Comparison of ENCODE assay signal across 1 cellular context in the genomic region with DNA sequence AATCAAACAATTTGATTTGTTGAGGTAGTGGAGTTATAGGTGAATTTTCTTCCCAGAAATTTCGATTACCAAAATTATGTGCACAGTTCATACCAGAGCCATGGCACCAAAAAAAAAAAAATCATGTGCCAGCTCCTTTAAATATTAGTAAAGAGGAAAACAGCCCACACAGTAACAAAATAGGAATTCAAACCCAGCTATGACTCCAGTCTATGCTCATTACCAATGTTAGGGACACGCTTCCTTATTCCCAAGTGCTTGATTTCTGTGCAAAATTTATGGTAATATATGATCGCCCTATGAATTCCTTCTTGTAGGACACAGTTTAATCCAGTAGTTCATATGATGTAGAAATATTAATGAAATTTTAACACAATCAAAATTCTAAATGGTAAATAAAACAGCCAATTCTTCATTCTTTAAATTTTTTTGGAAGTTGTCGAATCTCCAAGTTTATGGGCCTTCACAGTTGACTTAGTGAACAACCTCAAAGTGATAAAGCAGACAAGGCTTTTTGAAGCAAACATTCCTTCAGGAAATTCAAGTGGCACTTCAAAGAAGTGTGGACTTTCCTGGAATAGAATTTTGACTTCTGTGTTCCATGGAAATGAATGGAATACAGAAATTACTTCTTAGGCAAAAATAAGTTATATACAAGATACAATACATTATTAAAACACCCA.
TF ChIP-seq lines count a peak whose summit lies in the region.

No MANE protein-coding gene starts in this region.

TF ChIP-seq in endothelial cell of umbilical vein, 7 proteins besides CTCF, POLR2A, EP300 and RAD21:
- TF ChIP-seq MYC (IDR thresholded peaks at IDR 0.05; ENCODE audit: low read depth, low read length) (no peak), EZH2 (IDR thresholded peaks at IDR 0.05; ENCODE audit: borderline replicate concordance, low read depth, low read length, severe bottlenecking) (no peak), FOS (IDR thresholded peaks at IDR 0.05; ENCODE audit: borderline replicate concordance, insufficient read depth, low read length) (no peak), JUN (IDR thresholded peaks at IDR 0.05; ENCODE audit: borderline replicate concordance, insufficient read depth, insufficient read length, low read depth) (no peak), POLR2AphosphoS5 (IDR thresholded peaks at IDR 0.05; ENCODE audit: insufficient read depth, low read depth, low read length) (no peak), GATA2 (IDR thresholded peaks at IDR 0.05; ENCODE audit: insufficient read depth, insufficient read length, low read depth, low read length) (no peak)
- TF ChIP-seq, protein P1, sequence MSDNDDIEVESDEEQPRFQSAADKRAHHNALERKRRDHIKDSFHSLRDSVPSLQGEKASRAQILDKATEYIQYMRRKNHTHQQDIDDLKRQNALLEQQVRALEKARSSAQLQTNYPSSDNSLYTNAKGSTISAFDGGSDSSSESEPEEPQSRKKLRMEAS (IDR thresholded peaks at IDR 0.05; ENCODE audit: insufficient read depth, insufficient read length): no peak
TF ChIP-seq in endothelial cell of umbilical vein: peak in this region for 0.
